Comparison of ENCODE assay signal across 21 cellular contexts in the genomic region with DNA sequence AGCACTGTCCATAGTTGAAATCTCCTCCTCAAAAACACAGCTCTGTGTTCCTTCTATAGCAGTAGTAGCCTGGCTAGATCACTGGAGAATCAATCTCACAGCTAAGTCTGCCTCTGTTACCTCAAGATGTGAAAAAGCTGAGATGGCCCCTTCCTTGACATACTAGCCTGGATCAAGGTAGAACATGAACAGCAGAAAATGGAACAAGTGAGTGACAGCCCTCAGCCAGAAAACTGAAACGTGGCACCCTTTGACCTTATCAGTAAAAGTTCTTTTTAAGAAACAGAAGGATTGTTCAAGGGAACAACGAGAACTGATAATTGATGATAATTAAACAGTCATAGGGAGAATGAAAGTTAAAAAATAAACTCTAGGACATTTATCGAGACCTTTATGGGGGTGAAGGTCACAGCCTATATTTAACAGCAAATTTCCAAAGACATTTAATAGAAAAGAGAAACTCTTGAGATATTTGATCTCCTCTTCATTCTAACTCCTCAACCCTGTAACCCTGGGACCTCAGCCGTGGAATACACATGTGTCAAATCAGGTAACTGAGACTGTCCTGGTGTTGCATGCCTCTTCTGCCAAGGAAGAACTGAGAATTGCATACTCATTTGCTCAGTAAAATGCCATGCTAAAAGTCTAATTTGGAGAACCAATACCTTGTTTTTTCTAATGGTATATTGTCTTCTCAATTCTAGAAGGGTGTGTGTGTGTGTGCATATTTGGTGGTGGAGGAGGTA.
DNase-seq lines count a peak whose midpoint lies in the region; ATAC-seq, FAIRE-seq and TF ChIP-seq lines count a peak whose summit lies in the region.
"Had no signal": no experiment of that assay in that cellular context is flagged by ENCODE, and none has a peak within 500 bp of the region (broad histone marks: within the 10 kb centered on the region; RNA-seq: fewer than 3 reads in every experiment).

No MANE protein-coding gene starts in this region.

- H2AK5ac ChIP-seq in trophoblast cell (ENCODE audit: low read length): peak overlapping the region; percentile 74

- no peak overlapping the region for H3K27ac Mint-ChIP-seq in natural killer cell
- H3K27ac Mint-ChIP-seq: B cell, HFFc6, IgD-negative memory B cell had no signal

- no peak overlapping the region for H3K4me3 Mint-ChIP-seq in natural killer cell
- H3K4me3 Mint-ChIP-seq: B cell; CD4-positive, alpha-beta memory T cell; HFFc6; IgD-negative memory B cell had no signal

- no CpG with 5 or more reads among the region's 4 CpGs for WGBS in trophoblast cell (ENCODE audit: extremely low coverage, insufficient coverage, insufficient read length)

- H3K4me1 ChIP-seq in OCI-LY7 (ENCODE audit: insufficient read depth, low read length, poor library complexity, severe bottlenecking): peaks cover 6% of the 10 kb centered on the region
- peaks cover 4 to 13% of the 10 kb centered on the region in 2 experiments for H3K4me1 ChIP-seq in trophoblast cell (ENCODE audit: control insufficient read depth in 1 of 2, insufficient read depth in 2 of 2, low read length in 2 of 2)

- no peak overlapping the region for H4K8ac ChIP-seq in trophoblast cell (ENCODE audit: low read depth, low read length)

- no peak overlapping the region for H3K9ac ChIP-seq in trophoblast cell (ENCODE audit: low read length)

- H4K91ac ChIP-seq in trophoblast cell (ENCODE audit: low read depth, low read length): peak overlapping the region; percentile 47

- H3K79me2 ChIP-seq in OCI-LY7 (ENCODE audit: insufficient read depth, low read depth, low read length): no peaks in the 10 kb centered on the region
- peaks cover 2% of the 10 kb centered on the region for H3K79me2 ChIP-seq in trophoblast cell (ENCODE audit: control insufficient read depth, insufficient read depth, low read length, poor library complexity)

- peaks cover 16% of the 10 kb centered on the region in 2 donors for H3K27me3 Mint-ChIP-seq in natural killer cell (ENCODE audit: low read depth in 2 of 2)
- H3K27me3 Mint-ChIP-seq: B cell; CD4-positive, alpha-beta memory T cell; IgD-negative memory B cell had no signal

- no peak for TF ChIP-seq POLR2A in GM12892 (IDR thresholded peaks at IDR 0.05; ENCODE audit: low read depth, low read length)

- H4K20me1 ChIP-seq in OCI-LY7 (ENCODE audit: insufficient read depth, low read length): no peaks in the 10 kb centered on the region

- H3K18ac ChIP-seq in trophoblast cell (ENCODE audit: low read length): no peak overlapping the region

- H2BK120ac ChIP-seq in trophoblast cell (ENCODE audit: insufficient read depth, low read length, poor library complexity): no peak overlapping the region

- H3K36me3 ChIP-seq in OCI-LY7 (ENCODE audit: insufficient read depth, low read length) (no peaks in the 10 kb centered on the region), trophoblast cell (ENCODE audit: control insufficient read depth in 1 of 2, insufficient read depth in 2 of 2, low read length in 2 of 2) (no peaks in the 10 kb centered on the region)

- peak; percentile 17 for FAIRE-seq in GM12892 (lab: Jason Lieb, UNC)
- FAIRE-seq: A204.1, GM18507 had no signal

- 0 out of 2 replicates have a peak overlapping the region, but pooled peaks have one; percentile 12 for H2AFZ ChIP-seq in OCI-LY7 (ENCODE audit: low read length)
- H2AFZ ChIP-seq in trophoblast cell (ENCODE audit: insufficient read depth, low read length, poor library complexity): no peak overlapping the region

- H3K4me3 ChIP-seq in OCI-LY7 (ENCODE audit: low read depth, low read length, poor library complexity, severe bottlenecking) (no peak overlapping the region), trophoblast cell (ENCODE audit: low read depth, low read length) (no peak overlapping the region)

- no peak overlapping the region for H3K14ac ChIP-seq in trophoblast cell (ENCODE audit: low read length)

- no peak overlapping the region for H2BK5ac ChIP-seq in trophoblast cell (ENCODE audit: low read depth, low read length, poor library complexity)

- H3K27me3 ChIP-seq in trophoblast cell (ENCODE audit: insufficient read depth, low read length): no peaks in the 10 kb centered on the region

- H4K12ac ChIP-seq in trophoblast cell (ENCODE audit: low read depth, low read length): no peak overlapping the region

- TF ChIP-seq CTCF in OCI-LY7 (conservative IDR thresholded peaks at IDR 0.05; ENCODE audit: low read length): no peak
- no peak for TF ChIP-seq CTCF in natural killer cell (IDR thresholded peaks at IDR 0.05)

- no peak overlapping the region for H3K27ac ChIP-seq in OCI-LY7 (ENCODE audit: low read depth, low read length, poor library complexity, severe bottlenecking)
- no peak overlapping the region for H3K27ac ChIP-seq in trophoblast cell (ENCODE audit: low read depth, low read length)
- H3K27ac ChIP-seq: HL-60 had no signal

- no peaks in the 10 kb centered on the region for H3K9me2 ChIP-seq in OCI-LY7 (ENCODE audit: insufficient read depth, low read length)

- H2BK12ac ChIP-seq in trophoblast cell (ENCODE audit: low read length): peak overlapping the region; percentile 52

- POLR2A ChIA-PET in OCI-LY7 (lab: Charles Lee): interaction anchor here (0.7 kb wide), 1 partner anchor 11 kb away, joined by 3 read pairs; no protein-coding TSS in a partner anchor

- CTCF ChIA-PET in OCI-LY7 (lab: Charles Lee; ENCODE audit: unreplicated experiment): interaction anchor here (0.6 kb wide), 1 partner anchor 39 kb away, joined by 3 read pairs; no protein-coding TSS in a partner anchor

- peaks cover 13% of the 10 kb centered on the region for H3K79me1 ChIP-seq in trophoblast cell (ENCODE audit: low read length)

- intact Hi-C loops in OCI-LY7 (cut with micrococcal nuclease; ENCODE audit: unreplicated experiment): no loop called here
- intact Hi-C loops in natural killer cell (cut with micrococcal nuclease): loop anchor here (10.0 kb wide), 1 partner anchor 422 kb away; no protein-coding TSS in a partner anchor

- DNase-seq in GM12892 (ENCODE audit: insufficient read length) (no peak), OCI-LY7 (ENCODE audit: low spot score) (no peak), trophoblast cell (no peak), natural killer cell (no peak), islet precursor cell (no peak), DMS153 (lab: John Stamatoyannopoulos, UW) (no peak), DMS 273 (lab: John Stamatoyannopoulos, UW; ENCODE audit: unreplicated experiment) (no peak)
- DNase-seq: C1 segment of cervical spinal cord; CD4-positive, alpha-beta memory T cell; DND-41; GF-D8; GOT3; HCEC 1CT; HFFc6; KG1 had no signal

- peaks cover 14 to 16% of the 10 kb centered on the region in 2 donors for H3K4me1 Mint-ChIP-seq in natural killer cell

- H3K9me3 ChIP-seq in OCI-LY7 (ENCODE audit: low read length) (no peaks in the 10 kb centered on the region), trophoblast cell (ENCODE audit: insufficient read depth, low read depth, low read length) (no peaks in the 10 kb centered on the region)

- no peak overlapping the region for H3K23ac ChIP-seq in trophoblast cell (ENCODE audit: low read length)

- no peak overlapping the region for H3K4ac ChIP-seq in trophoblast cell (ENCODE audit: low read depth, low read length)

- no peaks in the 10 kb centered on the region for H3K36me3 Mint-ChIP-seq in natural killer cell
- H3K36me3 Mint-ChIP-seq: CD4-positive, alpha-beta memory T cell; IgD-negative memory B cell had no signal

- H3K9me3 Mint-ChIP-seq in natural killer cell: no peaks in the 10 kb centered on the region
- H3K9me3 Mint-ChIP-seq: HFFc6, IgD-negative memory B cell had no signal

- BruUV-seq in OCI-LY7 (replicated peaks; lab: Mats Ljungman, UMichigan): no TSS peak

- no peak overlapping the region for H3K4me2 ChIP-seq in OCI-LY7 (ENCODE audit: low read length)
- H3K4me2 ChIP-seq in trophoblast cell (ENCODE audit: low read length): no peak overlapping the region

- ATAC-seq in HG02870 (IDR thresholded peaks at IDR 0.05; ENCODE audit: unreplicated experiment): peak; percentile 49
- no peak for ATAC-seq in natural killer cell
